In the genomic region with DNA sequence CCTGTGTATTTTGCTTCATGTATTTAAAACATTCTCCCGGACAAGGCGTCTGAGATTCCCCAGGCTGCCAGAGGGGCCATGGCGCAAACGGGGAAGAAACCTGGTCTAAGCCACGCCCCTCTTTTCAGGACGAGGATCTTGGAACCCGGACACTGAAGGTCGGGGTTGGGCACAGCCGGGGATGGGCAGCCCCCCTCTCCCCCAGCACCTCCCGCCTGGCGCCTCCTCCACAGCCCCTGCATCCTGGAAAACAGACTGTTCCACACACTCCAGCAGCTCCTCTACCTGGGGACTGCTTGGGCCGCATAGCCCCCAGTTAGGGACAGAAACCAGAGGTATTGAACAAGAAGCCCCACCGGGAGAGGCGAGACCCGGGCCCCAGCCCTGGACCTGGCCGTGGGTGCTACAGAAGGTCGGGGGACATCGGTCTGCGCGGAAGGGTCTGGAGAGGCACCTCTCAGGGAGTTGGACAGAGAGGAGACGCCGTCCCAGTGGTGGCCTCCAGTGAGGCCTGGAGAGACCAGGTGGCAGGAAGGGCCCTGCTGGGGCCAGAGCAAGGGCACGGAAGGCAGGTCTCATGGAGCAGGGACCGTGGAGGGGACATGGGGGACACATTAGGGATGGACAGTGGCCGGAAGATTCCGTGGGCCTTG, we compare ENCODE assay signal across 13 cellular contexts.
"Had no signal": no experiment of that assay in that cellular context is flagged by ENCODE, and none has a peak within 500 bp of the region (broad histone marks: within the 10 kb centered on the region; RNA-seq: fewer than 3 reads in every experiment).

No MANE protein-coding gene starts in this region.

- H3K4me1 Mint-ChIP-seq: mesothelial cell of epicardium had no signal

- H3K9me3 ChIP-seq: esophagus squamous epithelium, heart left ventricle, transverse colon had no signal

- DNase-seq: activated B cell treated with CpG ODN at 0.5 μM for 24 hours; activated CD4-positive, alpha-beta T cell treated with anti-CD3 and anti-CD28 coated beads, Interleukin-2, amount 10 ng/mL, durations not matched to agents 7 days and 5 days; esophagus squamous epithelium; foreskin fibroblast; stimulated activated CD4-positive, alpha-beta T cell treated with anti-CD3 and anti-CD28 coated beads, Interleukin-1b, Interleukin-23, amount 100 ng/mL, for 48 hours; stimulated activated naive CD4-positive, alpha-beta T cell; substantia nigra; transverse colon had no signal

- H3K27ac ChIP-seq: esophagus squamous epithelium, heart left ventricle, transverse colon had no signal

- H3K4me3 ChIP-seq: esophagus squamous epithelium, heart left ventricle, transverse colon had no signal

- ATAC-seq: heart left ventricle, right cardiac atrium had no signal

- H3K36me3 Mint-ChIP-seq: activated naive CD4-positive, alpha-beta T cell treated with anti-CD3 and anti-CD28 coated beads, Interleukin-2, amount 50 U/mL, for 72 hours; mesothelial cell of epicardium had no signal

- H3K4me3 Mint-ChIP-seq: activated B cell treated with CpG ODN at 0.5 μM for 24 hours; activated CD4-positive, alpha-beta T cell treated with anti-CD3 and anti-CD28 coated beads, Interleukin-2, amount 10 ng/mL, durations not matched to agents 7 days and 5 days; mesothelial cell of epicardium; T-helper 1 cell treated with Interleukin-12 subunit alpha and Interleukin-12 subunit beta and Interleukin-4 antibody, amounts not matched to agents 30 μg/mL and 1 μg/mL, for 36 hours had no signal

- H3K9me3 Mint-ChIP-seq: activated B cell treated with CpG ODN at 0.5 μM for 24 hours; activated CD4-positive, alpha-beta T cell treated with anti-CD3 and anti-CD28 coated beads, Interleukin-2, amount 10 ng/mL, durations not matched to agents 7 days and 5 days; activated naive CD4-positive, alpha-beta T cell treated with anti-CD3 and anti-CD28 coated beads, Interleukin-2, amount 50 U/mL, for 72 hours; mesothelial cell of epicardium; T-helper 1 cell treated with Interleukin-12 subunit alpha and Interleukin-12 subunit beta and Interleukin-4 antibody, amounts not matched to agents 30 μg/mL and 1 μg/mL, for 36 hours had no signal

- H3K27ac Mint-ChIP-seq: activated CD4-positive, alpha-beta T cell treated with anti-CD3 and anti-CD28 coated beads, Interleukin-2, amount 10 ng/mL, durations not matched to agents 7 days and 5 days; activated naive CD4-positive, alpha-beta T cell treated with anti-CD3 and anti-CD28 coated beads, Interleukin-2, amount 50 U/mL, for 72 hours; mesothelial cell of epicardium; T-helper 1 cell treated with Interleukin-12 subunit alpha and Interleukin-12 subunit beta and Interleukin-4 antibody, amounts not matched to agents 30 μg/mL and 1 μg/mL, for 36 hours had no signal

- H3K36me3 ChIP-seq: esophagus squamous epithelium, heart left ventricle, transverse colon had no signal
